Comparison of ENCODE assay signal across 11 cellular contexts in the genomic region with DNA sequence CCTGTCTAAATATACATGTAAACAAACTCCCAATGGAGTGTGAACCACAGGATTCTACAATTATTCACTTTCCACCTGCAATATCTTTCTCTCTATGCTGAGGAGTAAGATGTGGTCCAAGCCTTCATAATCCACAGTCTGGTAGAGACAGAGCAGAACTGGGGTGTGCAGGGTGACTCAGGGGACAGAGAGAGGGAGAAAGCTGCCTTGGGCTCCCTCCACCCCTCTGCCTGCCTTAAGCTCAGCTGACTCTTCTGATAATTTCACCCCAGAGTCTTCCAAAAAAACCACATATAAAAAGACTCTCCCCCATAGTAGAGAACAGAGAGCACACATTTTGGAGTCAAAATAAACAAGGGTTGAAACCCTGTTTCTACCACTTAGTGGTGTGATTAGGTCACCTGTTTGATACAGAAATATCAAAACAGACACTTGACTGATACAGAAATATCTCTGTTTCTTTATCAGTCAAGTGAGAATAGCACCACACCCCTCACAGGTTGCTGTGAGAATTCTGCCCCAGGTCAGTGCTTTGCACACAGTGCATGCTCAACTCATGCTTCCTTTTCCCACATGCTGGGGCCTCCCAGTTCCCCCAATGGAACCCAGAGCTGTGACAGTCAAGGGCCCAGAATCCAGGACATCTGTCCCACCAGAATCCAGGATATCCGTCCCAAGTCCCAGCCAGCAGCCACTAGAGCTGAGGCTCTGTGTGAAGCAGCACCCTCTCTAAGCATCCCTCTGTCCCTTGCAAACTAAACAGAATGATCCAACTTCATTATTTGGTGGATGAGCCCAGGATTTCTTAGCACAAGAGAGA. TPM values are rescaled to one million over a fixed set of nuclear protein-coding genes. Genes with fewer than 3 reads are reported as not detected.
DNase-seq lines count a peak whose midpoint lies in the region; ATAC-seq and TF ChIP-seq lines count a peak whose summit lies in the region.
"Had no signal": no experiment of that assay in that cellular context is flagged by ENCODE, and none has a peak within 500 bp of the region (broad histone marks: within the 10 kb centered on the region; RNA-seq: fewer than 3 reads in every experiment).

No MANE protein-coding gene starts in this region.

- H3K4me3 Mint-ChIP-seq in activated T-cell treated with anti-CD3 and anti-CD28 coated beads, Interleukin-2, amount 50 U/mL, for 72 hours: peak overlapping the region; percentile 74 to 83
- H3K4me3 Mint-ChIP-seq: H9 had no signal

- DNase-seq in SIG-M5 treated with dmso at 0.1 percent for 504 hours (lab: John Stamatoyannopoulos, UW; ENCODE audit: unreplicated experiment) (peak; percentile 1), SIG-M5 (lab: John Stamatoyannopoulos, UW) (no peak), spleen (no peak), NCI-H1417 treated with DMSO at 0.1 percent for 48 hours (lab: John Stamatoyannopoulos, UW) (no peak), COLO829 (ENCODE audit: low spot score) (no peak), NCI-H2081 treated with DMSO at 0.1 percent for 48 hours (lab: John Stamatoyannopoulos, UW) (no peak)
- peak; percentile 51 to 54 for DNase-seq in activated T-cell treated with anti-CD3 and anti-CD28 coated beads, Interleukin-2, amount 50 U/mL, for 72 hours
- DNase-seq: H9 had no signal

- peak overlapping the region; percentile 77 to 97 (median 94) for H3K27ac ChIP-seq in spleen
- H3K27ac ChIP-seq: parathyroid adenoma had no signal

- H3K4me1 ChIP-seq in spleen: peaks cover 11 to 85% (median 43%) of the 10 kb centered on the region in 6 donors
- H3K4me1 ChIP-seq: parathyroid adenoma had no signal

- no peaks in the 10 kb centered on the region for H3K9me3 ChIP-seq in spleen

- TF ChIP-seq CTCF in spleen (IDR thresholded peaks at IDR 0.05 in 8 of 11, conservative IDR thresholded peaks at IDR 0.05 in 3 of 11): no peak

- peak overlapping the region in 6 of 8 donors; percentile 21 to 68 (median 35) for H3K4me3 ChIP-seq in spleen

- H3K4me1 Mint-ChIP-seq in activated T-cell treated with anti-CD3 and anti-CD28 coated beads, Interleukin-2, amount 50 U/mL, for 72 hours (ENCODE audit: low read depth): peaks cover 63% of the 10 kb centered on the region

- ATAC-seq in HG02973 (IDR thresholded peaks at IDR 0.05; ENCODE audit: unreplicated experiment): peak; percentile 47
- ATAC-seq in activated T-cell treated with anti-CD3 and anti-CD28 coated beads, Interleukin-2, amount 50 U/mL, for 72 hours (replicated peaks in 1 of 2): peak; percentile 76

- intact Hi-C loops in spleen (cut with DNase I; ENCODE audit: low total_unique reads): no loop called here

- H3K27me3 ChIP-seq in spleen (replicated peaks in 1 of 7): no peaks in the 10 kb centered on the region

- H3K36me3 Mint-ChIP-seq in activated T-cell treated with anti-CD3 and anti-CD28 coated beads, Interleukin-2, amount 50 U/mL, for 72 hours (ENCODE audit: insufficient read depth in 2 of 2): peaks cover 1 to 3% of the 10 kb centered on the region in 2 donors

- H3K27ac Mint-ChIP-seq in activated T-cell treated with anti-CD3 and anti-CD28 coated beads, Interleukin-2, amount 50 U/mL, for 72 hours: peak overlapping the region; percentile 92
- H3K27ac Mint-ChIP-seq: H9 had no signal

- 38 to 61% (median 50%) methylated on average over 1 of the region's 1 CpG for WGBS in spleen, 5 donors

- no peaks in the 10 kb centered on the region for H3K9me3 Mint-ChIP-seq in activated T-cell treated with anti-CD3 and anti-CD28 coated beads, Interleukin-2, amount 50 U/mL, for 72 hours
- H3K9me3 Mint-ChIP-seq: H9 had no signal

- peaks cover 0 to 33% (median under 1%) of the 10 kb centered on the region in 6 donors for H3K36me3 ChIP-seq in spleen

- no peaks in the 10 kb centered on the region for H3K27me3 Mint-ChIP-seq in activated T-cell treated with anti-CD3 and anti-CD28 coated beads, Interleukin-2, amount 50 U/mL, for 72 hours (ENCODE audit: low read depth)

- TF ChIP-seq POLR2A in spleen (IDR thresholded peaks at IDR 0.05): no peak

RNA-seq across cellular contexts. Expression of a gene that starts 1.3 kb away (rescaled TPM):
- 10 to 100 TPM in 1 of 2 donors, 1 to 10 TPM in 1; 8.8 to 15.0 TPM for total RNA-seq in activated T-cell treated with anti-CD3 and anti-CD28 coated beads, Interleukin-2, amount 50 U/mL, for 72 hours
- total RNA-seq in spleen: 10 to 100 TPM in 5 of 7 donors, 1 to 10 TPM in 2; 7.4 to 28.8 (median 12.2) TPM
- 1 to 10 TPM; 1.9 to 5.4 (median 4.6) TPM for polyA plus RNA-seq in spleen
- total RNA-seq: A172 had no signal

RNA-seq across cellular contexts. Expression of a gene that starts 28.5 kb away (rescaled TPM):
- not detected for total RNA-seq in activated T-cell treated with anti-CD3 and anti-CD28 coated beads, Interleukin-2, amount 50 U/mL, for 72 hours
- 1 to 10 TPM in 1 of 7 donors, not detected in 6; 2.2 TPM for total RNA-seq in spleen
- under 1 TPM in 1 of 3 donors, not detected in 2; 0.44 TPM for polyA plus RNA-seq in spleen
- total RNA-seq: A172, H9 had no signal

RNA-seq across cellular contexts. Expression of a gene that starts 36.7 kb away (rescaled TPM):
- not detected for total RNA-seq in activated T-cell treated with anti-CD3 and anti-CD28 coated beads, Interleukin-2, amount 50 U/mL, for 72 hours
- total RNA-seq in spleen: under 1 TPM in 3 of 7 donors, not detected in 4; 0.64 to 0.97 (median 0.73) TPM
- polyA plus RNA-seq in spleen: 10 to 100 TPM in 1 of 3 donors, under 1 TPM in 2; 0.59 to 18.3 (median 0.74) TPM
- total RNA-seq: A172 had no signal

RNA-seq across cellular contexts. Expression of a gene that starts 45.5 kb away (rescaled TPM):
- total RNA-seq in activated T-cell treated with anti-CD3 and anti-CD28 coated beads, Interleukin-2, amount 50 U/mL, for 72 hours: not detected
- total RNA-seq in spleen: 10 to 100 TPM in 3 of 7 donors, 1 to 10 TPM in 4; 3.3 to 19.2 (median 7.2) TPM
- 1 to 10 TPM; 1.2 to 3.6 (median 1.5) TPM for polyA plus RNA-seq in spleen
- total RNA-seq: A172, H9 had no signal

Comparison
In these comparisons a context has a peak if more than half of its experiments do, and no peak if none do; other contexts are left out.
1. DNase-seq: peak in SIG-M5 treated with dmso at 0.1 percent for 504 hours (single experiment) and activated T-cell treated with anti-CD3 and anti-CD28 coated beads, Interleukin-2, amount 50 U/mL, for 72 hours (2 of 2); none in SIG-M5 (single experiment), spleen (single experiment), NCI-H1417 treated with DMSO at 0.1 percent for 48 hours (single experiment), COLO829 (single experiment) and NCI-H2081 treated with DMSO at 0.1 percent for 48 hours (single experiment).